20 cellular contexts compared by ENCODE assay signal in the genomic region with DNA sequence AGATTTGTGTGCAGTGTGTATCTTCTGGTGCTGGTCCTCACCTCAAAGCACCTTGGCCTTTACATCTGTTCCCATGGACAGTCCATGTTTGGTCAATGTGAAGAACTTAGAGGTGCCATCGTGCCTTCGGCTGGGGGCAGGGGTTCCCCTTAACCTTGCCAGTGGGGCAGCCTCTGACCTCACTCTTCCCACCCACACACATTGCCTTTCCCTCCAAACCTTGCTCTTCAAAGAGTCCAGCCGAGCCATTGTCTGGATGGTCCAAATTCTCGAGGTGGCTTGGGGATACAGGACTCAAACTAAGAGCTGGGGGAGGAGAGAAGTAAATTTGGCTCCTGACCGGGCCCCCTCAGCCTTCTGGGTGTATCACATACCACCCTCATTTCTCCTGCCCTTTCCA.
DNase-seq lines count a peak whose midpoint lies in the region; ATAC-seq, FAIRE-seq and TF ChIP-seq lines count a peak whose summit lies in the region.
"Had no signal": no experiment of that assay in that cellular context is flagged by ENCODE, and none has a peak within 500 bp of the region (broad histone marks: within the 10 kb centered on the region; RNA-seq: fewer than 3 reads in every experiment).

No MANE protein-coding gene starts in this region.

- dilution Hi-C loops in IMR-90 (cut with HindIII; ENCODE audit: low sequenced_read_pairs, unreplicated experiment): no loop called here

- H3K4me3 ChIP-seq in IMR-90 (ENCODE audit: insufficient read depth, low read depth, low read length): no peak overlapping the region
- no peak overlapping the region for H3K4me3 ChIP-seq in H1 (ENCODE audit: extremely low read depth in 1 of 4, insufficient read depth in 2 of 4, low read depth in 3 of 4, low read length in 4 of 4)
- no peak overlapping the region for H3K4me3 ChIP-seq in prostate gland
- H3K4me3 ChIP-seq in aorta (ENCODE audit: low read length in 2 of 2): no peak overlapping the region

- H4K20me1 ChIP-seq in IMR-90 (ENCODE audit: insufficient read depth, low read length): no peaks in the 10 kb centered on the region
- H4K20me1 ChIP-seq in H1 (replicated peaks in 1 of 2; ENCODE audit: control insufficient read depth in 1 of 2, insufficient read depth in 2 of 2, low read length in 2 of 2): no peaks in the 10 kb centered on the region

- H2BK5ac ChIP-seq in IMR-90 (ENCODE audit: low read depth, low read length, poor library complexity, severe bottlenecking) (no peak overlapping the region), H1 (ENCODE audit: low read depth, low read length) (no peak overlapping the region)

- TF ChIP-seq POLR2A in IMR-90 (IDR thresholded peaks at IDR 0.05; ENCODE audit: low read depth, low read length) (no peak), H1 (IDR thresholded peaks at IDR 0.05; ENCODE audit: control extremely low read depth in 1 of 2, low read depth in 2 of 2, low read length in 2 of 2) (no peak), prostate gland (IDR thresholded peaks at IDR 0.05) (no peak)

- H3K27ac ChIP-seq in IMR-90 (ENCODE audit: insufficient read depth, low read length) (no peak overlapping the region), H1 (ENCODE audit: low read depth, low read length) (no peak overlapping the region), prostate gland (peak overlapping the region; percentile 4 to 6), aorta (ENCODE audit: low read depth in 1 of 2, low read length in 2 of 2) (peak overlapping the region; percentile 83 to 99)
- H3K27ac ChIP-seq: HL-60 had no signal

- H2BK120ac ChIP-seq in IMR-90 (ENCODE audit: low read depth, low read length) (no peak overlapping the region), H1 (replicated peaks; ENCODE audit: low read depth, low read length) (no peak overlapping the region)

- H3K23ac ChIP-seq in IMR-90 (ENCODE audit: low read depth, low read length): no peak overlapping the region
- no peak overlapping the region for H3K23ac ChIP-seq in H1 (ENCODE audit: insufficient read length)

- H3K36me3 Mint-ChIP-seq in activated T-cell treated with anti-CD3 and anti-CD28 coated beads, Interleukin-2, amount 50 U/mL, for 72 hours (ENCODE audit: insufficient read depth in 2 of 2): no peaks in the 10 kb centered on the region
- H3K36me3 Mint-ChIP-seq: CD4-positive, CD25-positive, alpha-beta regulatory T cell had no signal

- no peaks in the 10 kb centered on the region for H3K79me2 ChIP-seq in H1 (ENCODE audit: control insufficient read depth in 1 of 2, insufficient read depth in 2 of 2, low read length in 2 of 2)

- ATAC-seq in IMR-90 (ENCODE audit: low read depth): no peak
- ATAC-seq in aorta (ENCODE audit: low FRiP score): no peak
- ATAC-seq in HG03442 (IDR thresholded peaks at IDR 0.05; ENCODE audit: unreplicated experiment): no peak
- ATAC-seq in activated T-cell treated with anti-CD3 and anti-CD28 coated beads, Interleukin-2, amount 50 U/mL, for 72 hours (replicated peaks in 1 of 2): no peak

- no peak for DNase-seq in IMR-90
- DNase-seq in H1 (ENCODE audit: low read depth in 1 of 2, low spot score in 2 of 2): no peak
- DNase-seq in prostate gland (ENCODE audit: low spot score): no peak
- DNase-seq in aorta: no peak
- no peak for DNase-seq in anterior cingulate cortex (lab: John Stamatoyannopoulos, UW)
- DNase-seq in activated T-cell treated with anti-CD3 and anti-CD28 coated beads, Interleukin-2, amount 50 U/mL, for 72 hours: no peak
- DNase-seq: AML-193; Calu3; CD4-positive, CD25-positive, alpha-beta regulatory T cell; DMS53; H7; MV-4-11; NCI-H1417; NCI-H187 treated with DMSO at 0.1 percent for 48 hours; NCI-H2171; NCI-H446 treated with DMSO at 0.1 percent for 48 hours; NK-92 treated with Interleukin-12 subunit alpha and Interleukin-12 subunit beta, amount 100 ng/mL, for 24 hours; SHP77 treated with DMSO at 0.1 percent for 48 hours had no signal

- peaks cover 9% of the 10 kb centered on the region for H3K27me3 Mint-ChIP-seq in activated T-cell treated with anti-CD3 and anti-CD28 coated beads, Interleukin-2, amount 50 U/mL, for 72 hours (ENCODE audit: low read depth)
- H3K27me3 Mint-ChIP-seq: CD4-positive, CD25-positive, alpha-beta regulatory T cell had no signal

- H3K9me3 ChIP-seq in IMR-90 (ENCODE audit: control insufficient read depth, insufficient read depth, low read length): peaks cover 11% of the 10 kb centered on the region
- H3K9me3 ChIP-seq in H1 (ENCODE audit: insufficient read depth in 2 of 2, low read depth in 1 of 2, low read length in 1 of 2): peaks cover 27 to 29% of the 10 kb centered on the region in 2 experiments
- no peaks in the 10 kb centered on the region for H3K9me3 ChIP-seq in prostate gland
- no peaks in the 10 kb centered on the region for H3K9me3 ChIP-seq in aorta (ENCODE audit: control insufficient read depth, low read length)

- H3K79me1 ChIP-seq in IMR-90 (ENCODE audit: low read depth in 1 of 2, low read length in 2 of 2) (no peaks in the 10 kb centered on the region), H1 (ENCODE audit: low read depth, low read length) (no peaks in the 10 kb centered on the region)

- H3K4me2 ChIP-seq in IMR-90 (ENCODE audit: low read depth, low read length): no peak overlapping the region
- no peak overlapping the region for H3K4me2 ChIP-seq in H1 (ENCODE audit: insufficient read depth in 1 of 2, low read depth in 2 of 2, low read length in 2 of 2)

- H3K9me1 ChIP-seq in IMR-90 (ENCODE audit: insufficient read depth, low read length): no peaks in the 10 kb centered on the region

- no CpG with 5 or more reads among the region's 5 CpGs for WGBS in IMR-90 (ENCODE audit: extremely low coverage in 2 of 2, insufficient read length in 1 of 2), 2 experiments
- 94% methylated on average over 5 of the region's 5 CpGs; no CpG with 5 or more reads in 1 of the 2 experiments for WGBS in H1 (ENCODE audit: extremely low coverage in 1 of 2, insufficient coverage in 1 of 2, insufficient read length in 1 of 2, insufficient replicate concordance in 2 of 2, low coverage in 1 of 2, low lambda C conversion rate in 2 of 2, missing lambda C conversion rate in 1 of 2), 2 experiments
- WGBS in prostate gland: 85% methylated on average over 5 of the region's 5 CpGs
- WGBS in aorta, 2 donors: 45% methylated on average over 5 of the region's 5 CpGs

- H2AFZ ChIP-seq in IMR-90 (replicated peaks; ENCODE audit: low read length, poor library complexity): no peak overlapping the region
- H2AFZ ChIP-seq in H1 (ENCODE audit: low read length): peak overlapping the region; percentile 36; the same call in 1 of the 2 replicates

- H4K8ac ChIP-seq in IMR-90 (ENCODE audit: low read depth in 2 of 2, low read length in 2 of 2) (no peak overlapping the region), H1 (ENCODE audit: extremely low read depth, insufficient read depth, low read length) (no peak overlapping the region; the same call in 1 of the 2 replicates)

- no peak overlapping the region for H2BK15ac ChIP-seq in IMR-90 (ENCODE audit: low read depth, low read length)
- H2BK15ac ChIP-seq in H1 (ENCODE audit: low read length): no peak overlapping the region

- in situ Hi-C loops in IMR-90 (cut with MboI; ENCODE audit: low sequenced_read_pairs): no loop called here

- no peak overlapping the region for H3K27ac Mint-ChIP-seq in activated T-cell treated with anti-CD3 and anti-CD28 coated beads, Interleukin-2, amount 50 U/mL, for 72 hours
- H3K27ac Mint-ChIP-seq: CD4-positive, CD25-positive, alpha-beta regulatory T cell had no signal

- no peaks in the 10 kb centered on the region for H3K4me1 Mint-ChIP-seq in activated T-cell treated with anti-CD3 and anti-CD28 coated beads, Interleukin-2, amount 50 U/mL, for 72 hours (ENCODE audit: low read depth)
- H3K4me1 Mint-ChIP-seq: CD4-positive, CD25-positive, alpha-beta regulatory T cell had no signal

- H3K9me3 Mint-ChIP-seq in activated T-cell treated with anti-CD3 and anti-CD28 coated beads, Interleukin-2, amount 50 U/mL, for 72 hours: peaks cover 4 to 14% of the 10 kb centered on the region in 2 donors

- no peaks in the 10 kb centered on the region for H3K4me1 ChIP-seq in IMR-90 (ENCODE audit: control insufficient read depth, insufficient read depth, low read length)
- H3K4me1 ChIP-seq in H1 (replicated peaks in 1 of 4; ENCODE audit: control insufficient read depth in 3 of 4, insufficient read depth in 4 of 4, low read length in 3 of 4): no peaks in the 10 kb centered on the region
- H3K4me1 ChIP-seq in prostate gland (replicated peaks): peaks cover 8% of the 10 kb centered on the region
- peaks cover 9 to 22% of the 10 kb centered on the region in 2 donors for H3K4me1 ChIP-seq in aorta (ENCODE audit: control insufficient read depth in 1 of 2, insufficient read depth in 2 of 2, low read length in 2 of 2)

- H3K14ac ChIP-seq in IMR-90 (replicated peaks; ENCODE audit: low read depth, low read length) (no peak overlapping the region), H1 (ENCODE audit: insufficient read length) (no peak overlapping the region)

- FAIRE-seq in H1 (lab: Jason Lieb, UNC): no peak

- H3K23me2 ChIP-seq in H1 (ENCODE audit: low read depth, low read length): no peaks in the 10 kb centered on the region

- H3K9ac ChIP-seq in IMR-90 (ENCODE audit: low read depth, low read length) (no peak overlapping the region), H1 (replicated peaks in 1 of 4; ENCODE audit: extremely low read depth in 1 of 4, low read depth in 3 of 4, low read length in 3 of 4) (no peak overlapping the region)

- BruUV-seq in IMR-90 (replicated peaks; lab: Mats Ljungman, UMichigan): no TSS peak

- H3K18ac ChIP-seq in IMR-90 (ENCODE audit: low read depth, low read length): no peak overlapping the region
- no peak overlapping the region for H3K18ac ChIP-seq in H1 (ENCODE audit: extremely low read depth, low read length)

- no peak overlapping the region for H4K5ac ChIP-seq in IMR-90 (ENCODE audit: low read depth, low read length)
- H4K5ac ChIP-seq in H1 (ENCODE audit: insufficient read length, low read depth, low read length): no peak overlapping the region

- TF ChIP-seq RAD21 in IMR-90 (IDR thresholded peaks at IDR 0.05; ENCODE audit: low read length) (no peak), H1 (IDR thresholded peaks at IDR 0.05 in 1 of 2, conservative IDR thresholded peaks at IDR 0.05 in 1 of 2; ENCODE audit: low read depth in 2 of 2, low read length in 2 of 2) (no peak)

- no peak overlapping the region for H2BK12ac ChIP-seq in H1 (ENCODE audit: low read depth, low read length)

- H3K27me3 ChIP-seq in IMR-90 (ENCODE audit: control insufficient read depth, insufficient read depth, low read length) (no peaks in the 10 kb centered on the region), H1 (replicated peaks in 1 of 4; ENCODE audit: control insufficient read depth in 3 of 4, extremely low read depth in 1 of 4, insufficient read depth in 3 of 4, low read length in 3 of 4) (no peaks in the 10 kb centered on the region), prostate gland (replicated peaks; ENCODE audit: insufficient read depth) (no peaks in the 10 kb centered on the region), aorta (ENCODE audit: control insufficient read depth in 1 of 2, insufficient read depth in 2 of 2, low read length in 1 of 2) (no peaks in the 10 kb centered on the region)

- CTCF ChIA-PET in IMR-90 (lab: Yijun Ruan, JAX): no interaction called here
- CTCF ChIA-PET in H1 (lab: Charles Lee; ENCODE audit: partially characterized antibody): no interaction called here

- TF ChIP-seq CTCF in IMR-90 (conservative IDR thresholded peaks at IDR 0.05; ENCODE audit: low read depth, low read length): no peak
- TF ChIP-seq CTCF in H1 (IDR thresholded peaks at IDR 0.05; ENCODE audit: control extremely low read depth in 1 of 3, insufficient read depth in 1 of 3, low read depth in 1 of 3, low read length in 3 of 3): no peak
- no peak for TF ChIP-seq CTCF in prostate gland (IDR thresholded peaks at IDR 0.05)

- no peak overlapping the region for H3K4me3 Mint-ChIP-seq in activated T-cell treated with anti-CD3 and anti-CD28 coated beads, Interleukin-2, amount 50 U/mL, for 72 hours
- H3K4me3 Mint-ChIP-seq: CD4-positive, CD25-positive, alpha-beta regulatory T cell had no signal

- H3K36me3 ChIP-seq in IMR-90 (ENCODE audit: control insufficient read depth, insufficient read depth, low read length) (no peaks in the 10 kb centered on the region), H1 (ENCODE audit: control insufficient read depth in 2 of 4, insufficient read depth in 4 of 4, low read length in 3 of 4) (no peaks in the 10 kb centered on the region), prostate gland (no peaks in the 10 kb centered on the region), aorta (ENCODE audit: control insufficient read depth in 1 of 2, insufficient read depth in 2 of 2, low read length in 1 of 2) (no peaks in the 10 kb centered on the region)

- H4K91ac ChIP-seq in IMR-90 (ENCODE audit: insufficient read depth, low read depth, low read length) (no peak overlapping the region), H1 (replicated peaks; ENCODE audit: insufficient read length, low read length) (no peak overlapping the region)

- TF ChIP-seq EP300 in H1 (IDR thresholded peaks at IDR 0.05; ENCODE audit: borderline replicate concordance in 1 of 2, low read depth in 2 of 2, low read length in 2 of 2): no peak

- peak overlapping the region; percentile 30 for H2AK9ac ChIP-seq in IMR-90 (replicated peaks; ENCODE audit: low read depth, low read length, poor library complexity)

- no peak overlapping the region for H2AK5ac ChIP-seq in IMR-90 (ENCODE audit: low read depth, low read length)
- H2AK5ac ChIP-seq in H1 (ENCODE audit: low read depth, low read length): no peak overlapping the region

- intact Hi-C loops in IMR-90 (cut with micrococcal nuclease) (no loop called here), prostate gland (cut with DNase I) (loop anchor here (5.0 kb wide), 1 partner anchor 41 kb away; no protein-coding TSS in a partner anchor), aorta (cut with DNase I) (loop anchor here in 1 of 2 donors (2.0 kb wide), 1 partner anchor 14 kb away; no protein-coding TSS in a partner anchor)

- H3K56ac ChIP-seq in IMR-90 (ENCODE audit: extremely low read depth, insufficient read depth, low read length): no peak overlapping the region
- H3K56ac ChIP-seq in H1 (replicated peaks; ENCODE audit: insufficient read length, low read depth, low read length): no peak overlapping the region

- POLR2A ChIA-PET in IMR-90 (lab: Charles Lee; ENCODE audit: unreplicated experiment): no interaction called here
- POLR2A ChIA-PET in H1 (lab: Charles Lee; ENCODE audit: partially characterized antibody): no interaction called here

- H3K4ac ChIP-seq in IMR-90 (ENCODE audit: low read depth, low read length) (no peak overlapping the region), H1 (replicated peaks; ENCODE audit: insufficient read length, low read depth, low read length) (no peak overlapping the region)

- H2BK20ac ChIP-seq in IMR-90 (ENCODE audit: low read depth, low read length): no peak overlapping the region
- H2BK20ac ChIP-seq in H1 (ENCODE audit: low read length): no peak overlapping the region

Comparison
In these comparisons a context has a peak if more than half of its experiments do, and no peak if none do; other contexts are left out.
1. H3K27ac ChIP-seq: peak in prostate gland (2 of 2) and aorta (2 of 2); none in IMR-90 (single experiment) and H1 (single experiment).